In genomic region chr13:44917589-44918322, GRCh38 we compare ENCODE assay signal across 1 cellular context.
TF ChIP-seq lines count a peak whose summit lies in the region.

No MANE protein-coding gene starts in this region.

TF ChIP-seq in K562, 482 proteins besides CTCF, POLR2A, EP300 and RAD21 (continued from another document and continues in another):
- no peak for TF ChIP-seq ZNF398 (CRISPR knock-in tag; IDR thresholded peaks at IDR 0.05)
- no peak for TF ChIP-seq NCOA4 (IDR thresholded peaks at IDR 0.05; ENCODE audit: partially characterized antibody)
- peak; percentile 76; the same call in 1 of the 2 replicates for TF ChIP-seq ZNF407 (IDR thresholded peaks at IDR 0.05; ENCODE audit: low read depth)
- no peak for TF ChIP-seq ZNF780A (CRISPR knock-in tag; IDR thresholded peaks at IDR 0.05)
- no peak for TF ChIP-seq ZNF212 (CRISPR knock-in tag; IDR thresholded peaks at IDR 0.05)
- no peak for TF ChIP-seq GTF2A2 (tag; IDR thresholded peaks at IDR 0.05)
- no peak for TF ChIP-seq POLR2AphosphoS2 (IDR thresholded peaks at IDR 0.05; ENCODE audit: low read length)
- peak; percentile 99 for TF ChIP-seq EGR1 (conservative IDR thresholded peaks at IDR 0.05)
- TF ChIP-seq JUNB (CRISPR knock-in tag; conservative IDR thresholded peaks at IDR 0.05) = peak; percentile 67; the same call in 1 of the 2 replicates
- TF ChIP-seq SRSF7 (optimal IDR thresholded peaks at IDR 0.05; ENCODE audit: low read depth, low read length) = no peak
- TF ChIP-seq ZNF232 (CRISPR knock-in tag; IDR thresholded peaks at IDR 0.05) = 0 out of 2 replicates have a peak, but pooled peaks have one; percentile 57
- TF ChIP-seq HMGXB4 (CRISPR knock-in tag; IDR thresholded peaks at IDR 0.05) = no peak; the same call in 1 of the 2 replicates
- no peak for TF ChIP-seq PRMT5 (CRISPR knock-in tag; IDR thresholded peaks at IDR 0.05)
- no peak for TF ChIP-seq ZNF384 (IDR thresholded peaks at IDR 0.05; ENCODE audit: low read depth, low read length)
- no peak for TF ChIP-seq MCM7 (IDR thresholded peaks at IDR 0.05)
- no peak for TF ChIP-seq ZNF253 (CRISPR knock-in tag; conservative IDR thresholded peaks at IDR 0.05)
- TF ChIP-seq POLR3G (IDR thresholded peaks at IDR 0.05; ENCODE audit: extremely low read depth, insufficient read length, insufficient replicate concordance) = peak; percentile 49
- TF ChIP-seq EHMT2 (IDR thresholded peaks at IDR 0.05) = no peak
- TF ChIP-seq UBTF (IDR thresholded peaks at IDR 0.05; ENCODE audit: borderline replicate concordance in 1 of 2, low read depth in 2 of 2, low read length in 2 of 2) = peak in 1 of 2 experiments; percentile 78; a peak in 3 of 4 replicates
- no peak for TF ChIP-seq ZSCAN32 (CRISPR knock-in tag; IDR thresholded peaks at IDR 0.05)
- no peak for TF ChIP-seq RFX7 (CRISPR knock-in tag; IDR thresholded peaks at IDR 0.05)
- TF ChIP-seq ZNF23 (CRISPR knock-in tag; IDR thresholded peaks at IDR 0.05) = no peak
- TF ChIP-seq KDM4B (IDR thresholded peaks at IDR 0.05; ENCODE audit: borderline replicate concordance in 2 of 2, low read depth in 1 of 2) = no peak
- TF ChIP-seq ZBTB12 (CRISPR knock-in tag; IDR thresholded peaks at IDR 0.05) = no peak
- TF ChIP-seq STAT5A (IDR thresholded peaks at IDR 0.05; ENCODE audit: borderline replicate concordance, low read length) = no peak
- no peak for TF ChIP-seq MTA1 (IDR thresholded peaks at IDR 0.05; ENCODE audit: borderline replicate concordance)
- TF ChIP-seq ETV1 (tag; conservative IDR thresholded peaks at IDR 0.05; ENCODE audit: low read depth) = peak; percentile 41
- no peak for TF ChIP-seq MLX (CRISPR knock-in tag; conservative IDR thresholded peaks at IDR 0.05)
- TF ChIP-seq SMARCC2 (IDR thresholded peaks at IDR 0.05; ENCODE audit: low read depth) = no peak
- TF ChIP-seq HDGF (IDR thresholded peaks at IDR 0.05) = no peak
- no peak for TF ChIP-seq EZH2 (IDR thresholded peaks at IDR 0.05; ENCODE audit: borderline replicate concordance, low read depth, low read length)
- peak; percentile 72 for TF ChIP-seq ATF3 (IDR thresholded peaks at IDR 0.05)
- TF ChIP-seq ATF3 (CRISPR knock-in tag; conservative IDR thresholded peaks at IDR 0.05) = no peak
- no peak for TF ChIP-seq KLF6 (CRISPR knock-in tag; IDR thresholded peaks at IDR 0.05; ENCODE audit: borderline replicate concordance)
- TF ChIP-seq MAZ (CRISPR knock-in tag; conservative IDR thresholded peaks at IDR 0.05 in 1 of 2, IDR thresholded peaks at IDR 0.05 in 1 of 2) = peak in 1 of 2 experiments; percentile 15; a peak in 1 of 4 replicates
- TF ChIP-seq NCOA1 (IDR thresholded peaks at IDR 0.05; ENCODE audit: low read depth) = no peak
- TF ChIP-seq IRF1 (CRISPR knock-in tag; IDR thresholded peaks at IDR 0.05; ENCODE audit: borderline replicate concordance) = no peak; the same call in 1 of the 2 replicates
- TF ChIP-seq ZKSCAN1 (IDR thresholded peaks at IDR 0.05; ENCODE audit: low read depth, low read length) = peak; percentile 57; the same call in 1 of the 2 replicates
- no peak for TF ChIP-seq PATZ1 (CRISPR knock-in tag; IDR thresholded peaks at IDR 0.05; ENCODE audit: borderline replicate concordance)
- no peak for TF ChIP-seq CHCHD3 (CRISPR knock-in tag; IDR thresholded peaks at IDR 0.05)
- no peak for TF ChIP-seq ZBTB34 (CRISPR knock-in tag; IDR thresholded peaks at IDR 0.05)
